Comparison of ENCODE assay signal across 1 cellular context in genomic region chr2:43029186-43029585, GRCh38.
TF ChIP-seq lines count a peak whose summit lies in the region.

No MANE protein-coding gene starts in this region.

TF ChIP-seq in H1, 55 proteins besides CTCF, POLR2A, EP300 and RAD21:
- TF ChIP-seq SUZ12 (IDR thresholded peaks at IDR 0.05; ENCODE audit: low read length) (no peak), TAF1 (IDR thresholded peaks at IDR 0.05; ENCODE audit: low read depth, low read length) (no peak), KDM1A (IDR thresholded peaks at IDR 0.05; ENCODE audit: borderline replicate concordance, low read length) (no peak), SIN3A (conservative IDR thresholded peaks at IDR 0.05 in 1 of 2, IDR thresholded peaks at IDR 0.05 in 1 of 2; ENCODE audit: low read depth in 1 of 2, low read length in 2 of 2) (no peak), YY1 (IDR thresholded peaks at IDR 0.05; ENCODE audit: low read depth, low read length) (no peak), RBBP5 (IDR thresholded peaks at IDR 0.05; ENCODE audit: borderline replicate concordance, low read depth, low read length) (no peak), TBP (IDR thresholded peaks at IDR 0.05; ENCODE audit: low read depth, low read length) (no peak), TCF12 (IDR thresholded peaks at IDR 0.05; ENCODE audit: low read depth, low read length) (no peak), POLR2AphosphoS5 (IDR thresholded peaks at IDR 0.05; ENCODE audit: low read depth, low read length) (no peak), SIRT6 (IDR thresholded peaks at IDR 0.05; ENCODE audit: low read length) (no peak), RNF2 (IDR thresholded peaks at IDR 0.05; ENCODE audit: borderline replicate concordance, low read depth, low read length, missing control alignments, poor library complexity, severe bottlenecking) (no peak), CEBPB (IDR thresholded peaks at IDR 0.05; ENCODE audit: low read depth, low read length) (no peak), TEAD4 (IDR thresholded peaks at IDR 0.05; ENCODE audit: low read depth, low read length) (no peak), SP1 (IDR thresholded peaks at IDR 0.05; ENCODE audit: low read depth, low read length) (no peak), SRF (IDR thresholded peaks at IDR 0.05; ENCODE audit: low read depth, low read length) (no peak), ATF3 (IDR thresholded peaks at IDR 0.05; ENCODE audit: insufficient read depth, low read depth, low read length) (no peak), NANOG (IDR thresholded peaks at IDR 0.05; ENCODE audit: insufficient read depth, low read depth, low read length, poor library complexity, severe bottlenecking) (no peak), SP4 (IDR thresholded peaks at IDR 0.05; ENCODE audit: low read length) (no peak)
